Comparison of ENCODE assay signal across 1 cellular context in the genomic region with DNA sequence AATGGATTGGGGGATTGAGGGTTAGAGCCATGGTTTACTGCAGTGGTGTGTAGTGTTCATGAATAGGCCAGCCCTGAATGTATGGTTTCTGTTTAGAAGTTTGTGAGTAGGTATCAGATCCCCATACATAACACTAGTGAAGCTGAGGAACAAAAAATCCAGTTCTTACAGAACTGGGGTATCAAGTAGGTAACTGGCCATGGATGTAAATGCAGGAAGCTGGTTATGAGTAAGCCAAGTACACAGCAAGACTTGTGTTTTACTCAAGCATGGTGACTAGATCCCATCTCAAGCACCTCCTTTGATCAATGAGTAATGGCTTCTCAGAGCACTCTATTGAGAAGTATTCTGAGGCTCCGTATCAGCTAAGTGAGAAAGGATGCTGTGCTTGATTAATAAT.
TF ChIP-seq lines count a peak whose summit lies in the region.

No MANE protein-coding gene starts in this region.

TF ChIP-seq in GM23338, 12 proteins besides CTCF, POLR2A, EP300 and RAD21 (continued from another document):
- no peak for TF ChIP-seq ZNF462 (CRISPR knock-in tag; IDR thresholded peaks at IDR 0.05)
